7 cellular contexts compared by ENCODE assay signal in the genomic region with DNA sequence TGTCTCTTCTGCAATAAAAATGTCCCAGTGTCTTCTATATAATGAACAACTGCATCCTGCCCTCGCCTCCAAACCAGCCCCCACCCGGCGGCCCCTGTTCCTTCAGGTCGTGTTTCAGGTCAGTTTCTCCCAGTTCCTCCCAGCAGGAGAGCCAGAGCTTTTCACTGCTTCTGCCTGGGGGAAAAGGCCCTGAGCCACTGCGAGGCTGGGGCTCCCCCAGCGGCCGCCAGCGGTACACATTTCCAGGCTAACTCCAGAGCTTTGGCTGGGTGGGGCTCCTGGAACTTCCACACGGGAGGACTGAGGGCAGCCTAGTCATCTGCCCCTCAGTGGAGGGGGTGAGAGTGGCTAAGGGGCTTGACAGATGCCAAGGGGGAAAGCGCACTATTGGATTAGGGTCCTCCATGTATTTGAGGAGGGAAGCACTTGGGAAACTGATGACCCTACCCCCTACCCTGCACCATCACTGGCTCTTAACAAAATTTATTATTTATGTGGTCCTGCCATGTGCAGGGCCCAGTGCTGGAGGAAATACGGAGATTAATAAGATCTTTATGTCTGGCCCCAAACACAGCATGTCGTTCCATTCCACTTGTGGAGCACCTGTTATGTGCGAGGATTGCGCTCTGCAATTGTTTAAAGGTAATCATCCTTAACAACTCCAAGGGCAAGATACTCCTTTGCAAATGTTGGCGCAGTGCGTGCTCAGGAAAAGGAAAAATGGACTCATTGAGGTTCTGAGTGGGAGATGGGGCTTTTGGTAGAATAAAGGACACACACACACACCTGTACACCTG. TPM values are rescaled to one million over a fixed set of nuclear protein-coding genes. Genes with fewer than 3 reads are reported as not detected.
DNase-seq lines count a peak whose midpoint lies in the region; ATAC-seq lines count a peak whose summit lies in the region.

No MANE protein-coding gene starts in this region.

- no peak overlapping the region for H3K4me3 Mint-ChIP-seq in central memory CD8-positive, alpha-beta T cell

- peak; percentile 49 for ATAC-seq in central memory CD8-positive, alpha-beta T cell (replicated peaks; ENCODE audit: extremely low read depth, poor library complexity, severe bottlenecking)
- peak; percentile 99 for ATAC-seq in left colon

- DNase-seq in ELR (ENCODE audit: low read depth) = peak; percentile 71
- DNase-seq in H7 = peak; percentile 95
- DNase-seq in MV-4-11 (lab: John Stamatoyannopoulos, UW) = peak; percentile 21
- DNase-seq in SKM-1 (lab: John Stamatoyannopoulos, UW; ENCODE audit: unreplicated experiment) = peak; percentile 44
- no peak for DNase-seq in central memory CD8-positive, alpha-beta T cell (ENCODE audit: low spot score in 2 of 2)
- peak; percentile 51 to 75 for DNase-seq in left colon
- peak; percentile 51 for DNase-seq in stromal cell of bone marrow (ENCODE audit: low read depth)

- H3K27me3 Mint-ChIP-seq in central memory CD8-positive, alpha-beta T cell = peaks cover 54% of the 10 kb centered on the region

- no peaks in the 10 kb centered on the region for H3K9me3 Mint-ChIP-seq in central memory CD8-positive, alpha-beta T cell

- no peaks in the 10 kb centered on the region for H3K36me3 ChIP-seq in H7 (replicated peaks; ENCODE audit: control insufficient read depth, insufficient read depth, low read length)

- intact Hi-C loops in left colon (cut with DNase I, micrococcal nuclease) = no loop called here

- no peaks in the 10 kb centered on the region for H3K27me3 ChIP-seq in H7 (ENCODE audit: control insufficient read depth, insufficient read depth, low read length)

- peaks cover 5% of the 10 kb centered on the region for H3K4me1 Mint-ChIP-seq in central memory CD8-positive, alpha-beta T cell

- peaks cover 3% of the 10 kb centered on the region for H3K36me3 Mint-ChIP-seq in central memory CD8-positive, alpha-beta T cell (ENCODE audit: insufficient read depth)

- H3K27ac Mint-ChIP-seq in central memory CD8-positive, alpha-beta T cell (ENCODE audit: low read depth) = no peak overlapping the region

- no peak overlapping the region for H3K4me3 ChIP-seq in H7 (ENCODE audit: insufficient read depth, low read depth, low read length)

RNA-seq across cellular contexts. Expression of a gene that starts 17.3 kb away (rescaled TPM):
- 0.24 and 0.63 TPM in 2 replicates for total RNA-seq in H7 (2014; rRNA removed; shearing (Covaris generic))
- total RNA-seq in left colon = 1 to 10 TPM in 1 of 2 donors, under 1 TPM in 1; 0.37 to 1.6 TPM

RNA-seq across cellular contexts. Expression of a gene that starts 25.0 kb away (rescaled TPM):
- 56.7 and 71.9 TPM in 2 replicates for total RNA-seq in H7 (2014; rRNA removed; shearing (Covaris generic))
- total RNA-seq in left colon = 10 to 100 TPM; 15.8 to 40.0 TPM

RNA-seq across cellular contexts. Expression of a gene that starts 54.2 kb away (rescaled TPM):
- 11.8 and 12.6 TPM in 2 replicates for total RNA-seq in H7 (2014; rRNA removed; shearing (Covaris generic))
- 10 to 100 TPM in 1 of 2 donors, 1 to 10 TPM in 1; 9.7 to 10.2 TPM for total RNA-seq in left colon

Comparison
In these comparisons a context has a peak if more than half of its experiments do, and no peak if none do; other contexts are left out.
1. DNase-seq: peak in ELR (single experiment), H7 (single experiment), MV-4-11 (single experiment), SKM-1 (single experiment), left colon (2 of 2) and stromal cell of bone marrow (single experiment); none in central memory CD8-positive, alpha-beta T cell (0 of 2).